In the genomic region with DNA sequence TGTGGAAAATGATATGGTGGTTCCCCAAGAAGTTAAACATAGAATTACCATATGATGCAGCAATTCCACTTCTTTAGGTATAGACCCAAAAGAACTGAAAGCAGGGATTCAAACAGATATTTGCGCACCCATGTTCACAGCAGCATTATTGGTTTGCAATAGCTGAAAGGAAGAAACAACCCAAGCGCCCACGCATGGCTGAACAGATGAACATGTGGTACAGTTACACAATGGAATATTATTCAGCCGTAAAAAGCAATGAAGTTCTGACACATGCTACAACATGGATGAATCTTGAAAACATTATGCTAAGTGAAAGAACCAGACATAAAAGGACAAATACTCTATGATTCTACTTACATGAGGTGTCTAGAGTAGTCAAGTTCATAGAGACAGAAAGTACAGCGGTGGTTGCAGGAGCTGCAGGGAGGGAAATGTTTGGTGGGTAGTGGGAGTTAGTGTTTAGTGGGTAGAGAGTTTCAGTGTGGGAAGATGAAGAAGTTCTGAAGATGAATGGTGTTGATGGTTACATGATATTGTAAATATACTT, we compare ENCODE assay signal across 17 cellular contexts.
"Had no signal": no experiment of that assay in that cellular context is flagged by ENCODE, and none has a peak within 500 bp of the region (broad histone marks: within the 10 kb centered on the region; RNA-seq: fewer than 3 reads in every experiment).

No MANE protein-coding gene starts in this region.

- H3K27me3 ChIP-seq: brain microvascular endothelial cell had no signal

- H3K4me3 ChIP-seq: lower lobe of right lung, psoas muscle, thoracic aorta had no signal

- H3K9me3 Mint-ChIP-seq: activated T-cell treated with anti-CD3 and anti-CD28 coated beads, Interleukin-2, amount 50 U/mL, for 24 hours; T-cell had no signal

- H3K36me3 ChIP-seq: brain microvascular endothelial cell, lower lobe of right lung had no signal

- H3K4me1 ChIP-seq: lower lobe of right lung, psoas muscle had no signal

- H3K27ac Mint-ChIP-seq: activated T-cell treated with anti-CD3 and anti-CD28 coated beads, Interleukin-2, amount 50 U/mL, for 24 hours; T-cell had no signal

- ATAC-seq: lower lobe of right lung, SK-N-SH treated with all-trans-retinoic acid at 6 μM for 48 hours, T-cell had no signal

- H3K9me3 ChIP-seq: lower lobe of right lung, psoas muscle, thoracic aorta had no signal

- H3K4me3 Mint-ChIP-seq: activated T-cell treated with anti-CD3 and anti-CD28 coated beads, Interleukin-2, amount 50 U/mL, for 24 hours; T-cell had no signal

- H3K27me3 Mint-ChIP-seq: activated T-cell treated with anti-CD3 and anti-CD28 coated beads, Interleukin-2, amount 50 U/mL, for 24 hours; T-cell had no signal

- H3K27ac ChIP-seq: brain microvascular endothelial cell, lower lobe of right lung, psoas muscle, thoracic aorta had no signal

- DNase-seq: activated CD4-positive, CD25-positive, alpha-beta regulatory T cell; activated gamma-delta T cell; activated T-cell treated with anti-CD3 and anti-CD28 coated beads, Interleukin-2, amount 50 U/mL, for 24 hours; brain microvascular endothelial cell; central memory CD4-positive, alpha-beta T cell; foreskin melanocyte; glutamatergic neuron; hippocampal formation; left colon; lower lobe of right lung; psoas muscle; right cardiac atrium; SIG-M5; T-cell; T-helper 9 cell had no signal
